Comparison of ENCODE assay signal across 9 cellular contexts in the genomic region with DNA sequence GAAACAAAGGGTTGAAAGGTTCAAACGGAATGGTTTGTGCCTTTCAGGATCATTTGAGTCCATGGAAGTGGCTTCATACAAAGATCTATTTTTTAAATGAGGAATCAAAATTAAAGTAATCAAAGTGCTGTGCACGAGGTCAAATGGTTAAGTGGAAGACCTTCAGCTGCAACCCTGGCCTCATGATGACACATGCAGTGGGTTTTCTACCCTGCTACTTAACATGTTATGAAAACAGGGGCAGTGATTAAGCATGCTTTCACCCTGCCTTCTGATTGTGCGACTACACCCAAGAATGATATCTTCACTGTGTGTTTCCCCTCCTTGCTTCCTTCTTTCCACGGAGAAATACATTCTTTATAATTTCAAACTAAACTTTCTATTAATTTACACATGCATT.
A peak's percentile ranks its signal among the peaks of the same experiment; 100 is the strongest.
DNase-seq lines count a peak whose midpoint lies in the region; ATAC-seq lines count a peak whose summit lies in the region.
"Had no signal": no experiment of that assay in that cellular context is flagged by ENCODE, and none has a peak within 500 bp of the region (broad histone marks: within the 10 kb centered on the region; RNA-seq: fewer than 3 reads in every experiment).

No MANE protein-coding gene starts in this region.

- ATAC-seq in GM18868 (IDR thresholded peaks at IDR 0.05; ENCODE audit: unreplicated experiment): peak; percentile 23

- DNase-seq in RPMI7951 (ENCODE audit: low read depth) (peak; percentile 45), glomerular visceral epithelial cell (ENCODE audit: extremely low spot score) (peak; percentile 35), renal cortical epithelial cell (ENCODE audit: low read depth) (peak; percentile 69), activated T-cell treated with anti-CD3 and anti-CD28 coated beads for 4 hours (no peak), SW480 (ENCODE audit: low spot score) (no peak), NCI-H82 treated with DMSO at 0.1 percent for 48 hours (lab: John Stamatoyannopoulos, UW; ENCODE audit: unreplicated experiment) (no peak), A172 (ENCODE audit: low spot score) (no peak)
- DNase-seq: activated T-cell treated with anti-CD3 and anti-CD28 coated beads, Interleukin-2, amount 50 U/mL, for 24 hours had no signal

Comparison
In these comparisons a context has a peak if more than half of its experiments do, and no peak if none do; other contexts are left out.
1. DNase-seq: peak in RPMI7951 (single experiment), glomerular visceral epithelial cell (single experiment) and renal cortical epithelial cell (single experiment); none in activated T-cell treated with anti-CD3 and anti-CD28 coated beads for 4 hours (single experiment), SW480 (single experiment), NCI-H82 treated with DMSO at 0.1 percent for 48 hours (single experiment) and A172 (single experiment).